ENCODE assay signal across 16 cellular contexts in the genomic region with DNA sequence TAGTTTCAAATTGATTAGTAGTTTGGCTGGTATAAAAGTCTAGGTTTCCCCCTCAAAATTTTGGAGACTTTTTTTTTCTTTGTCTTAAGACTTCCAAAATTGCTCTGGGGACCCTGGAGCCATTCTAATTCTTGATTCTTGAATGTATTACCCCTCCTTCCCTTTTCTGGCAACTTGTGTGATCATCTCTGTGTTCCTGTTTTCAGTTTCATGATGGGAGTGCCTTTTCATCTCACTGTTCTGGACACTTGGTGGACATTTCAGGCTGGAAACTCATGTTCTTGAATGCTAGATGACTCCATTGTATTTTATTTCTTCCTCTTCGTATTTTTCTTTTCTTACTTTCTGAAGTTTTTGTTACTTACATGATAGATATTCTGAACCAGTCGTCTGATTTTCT. TPM values are rescaled to one million over a fixed set of nuclear protein-coding genes. Genes with fewer than 3 reads are reported as not detected.
A peak's percentile ranks its signal among the peaks of the same experiment; 100 is the strongest.
DNase-seq lines count a peak whose midpoint lies in the region; ATAC-seq and TF ChIP-seq lines count a peak whose summit lies in the region.
"Had no signal": no experiment of that assay in that cellular context is flagged by ENCODE, and none has a peak within 500 bp of the region (broad histone marks: within the 10 kb centered on the region; RNA-seq: fewer than 3 reads in every experiment).

No MANE protein-coding gene starts in this region.

- no peak for TF ChIP-seq CTCF in OCI-LY7 (conservative IDR thresholded peaks at IDR 0.05; ENCODE audit: low read length)

- CTCF ChIA-PET in OCI-LY7 (lab: Charles Lee; ENCODE audit: unreplicated experiment), result no interaction called here

- H3K79me2 ChIP-seq in OCI-LY7 (ENCODE audit: insufficient read depth, low read depth, low read length), result no peaks in the 10 kb centered on the region

- ATAC-seq in GM18867 (IDR thresholded peaks at IDR 0.05; ENCODE audit: unreplicated experiment), result peak; percentile 58
- peak; percentile 55 for ATAC-seq in HG03378 (IDR thresholded peaks at IDR 0.05; ENCODE audit: unreplicated experiment)
- ATAC-seq: SK-N-SH treated with all-trans-retinoic acid at 6 μM for 48 hours had no signal

- H3K4me1 ChIP-seq in OCI-LY7 (ENCODE audit: insufficient read depth, low read length, poor library complexity, severe bottlenecking), result peaks cover 4% of the 10 kb centered on the region
- H3K4me1 ChIP-seq: adrenal gland, tibial artery had no signal

- H3K36me3 ChIP-seq in OCI-LY7 (ENCODE audit: insufficient read depth, low read length), result peaks cover 68% of the 10 kb centered on the region
- H3K36me3 ChIP-seq: adrenal gland had no signal

- BruUV-seq in OCI-LY7 (replicated peaks; lab: Mats Ljungman, UMichigan), result no TSS peak

- H3K9me3 ChIP-seq in OCI-LY7 (ENCODE audit: low read length), result no peaks in the 10 kb centered on the region
- H3K9me3 ChIP-seq: adrenal gland, tibial artery had no signal

- DNase-seq in AML-193 (lab: John Stamatoyannopoulos, UW), result peak; percentile 2 to 18
- DNase-seq in OCI-LY7 (ENCODE audit: low spot score), result peak; percentile 7
- DNase-seq in GM03348 (ENCODE audit: low spot score), result no peak
- no peak for DNase-seq in KG1 (lab: John Stamatoyannopoulos, UW)
- no peak for DNase-seq in superior temporal gyrus (ENCODE audit: extremely low spot score)
- no peak for DNase-seq in posterior vena cava (ENCODE audit: low spot score)
- DNase-seq: activated CD4-positive, CD25-positive, alpha-beta regulatory T cell; adrenal gland; Calu3; NK-92 treated with Interleukin-12 subunit alpha and Interleukin-12 subunit beta, amount 100 ng/mL, for 24 hours; tibial artery had no signal

- H3K4me3 ChIP-seq in OCI-LY7 (ENCODE audit: low read depth, low read length, poor library complexity, severe bottlenecking), result no peak overlapping the region
- H3K4me3 ChIP-seq: adrenal gland, tibial artery had no signal

- no peak overlapping the region for H3K27ac ChIP-seq in OCI-LY7 (ENCODE audit: low read depth, low read length, poor library complexity, severe bottlenecking)
- H3K27ac ChIP-seq: adrenal gland, epithelial cell of prostate, HL-60, tibial artery had no signal

- no peaks in the 10 kb centered on the region for H4K20me1 ChIP-seq in OCI-LY7 (ENCODE audit: insufficient read depth, low read length)

- H2AFZ ChIP-seq in OCI-LY7 (ENCODE audit: low read length), result no peak overlapping the region

- intact Hi-C loops in OCI-LY7 (cut with micrococcal nuclease; ENCODE audit: unreplicated experiment) (no loop called here), posterior vena cava (cut with DNase I) (no loop called here)

- POLR2A ChIA-PET in OCI-LY7 (lab: Charles Lee), result no interaction called here

- H3K4me2 ChIP-seq in OCI-LY7 (ENCODE audit: low read length), result no peak overlapping the region

- no peaks in the 10 kb centered on the region for H3K9me2 ChIP-seq in OCI-LY7 (ENCODE audit: insufficient read depth, low read length)

RNA-seq across cellular contexts. Expression of a gene that starts 57.3 kb away (rescaled TPM):
- 1.1 and 1.6 TPM in 2 replicates for total RNA-seq in OCI-LY7 (2014; rRNA removed; shearing (Covaris generic))
- total RNA-seq in OCI-LY7 (2022) (1.3 and 1.6 TPM in 2 replicates), posterior vena cava (1 to 10 TPM; 5.4 to 6.8 TPM)

Comparison
In these comparisons a context has a peak if more than half of its experiments do, and no peak if none do; other contexts are left out.
1. DNase-seq: peak in AML-193 (2 of 2) and OCI-LY7 (single experiment); none in GM03348 (single experiment), KG1 (single experiment), superior temporal gyrus (single experiment) and posterior vena cava (single experiment).